Comparison of ENCODE assay signal across 1 cellular context in genomic region chr12:52993558-52993869, GRCh38.
TF ChIP-seq lines count a peak whose summit lies in the region.

No MANE protein-coding gene starts in this region.

TF ChIP-seq in H1, 55 proteins besides CTCF, POLR2A, EP300 and RAD21:
- TF ChIP-seq BACH1 (IDR thresholded peaks at IDR 0.05; ENCODE audit: low read length): no peak
- TF ChIP-seq CREB1 (IDR thresholded peaks at IDR 0.05): no peak
- no peak for TF ChIP-seq CBX5 (IDR thresholded peaks at IDR 0.05; ENCODE audit: low read depth, low read length)
- no peak for TF ChIP-seq CBX8 (IDR thresholded peaks at IDR 0.05; ENCODE audit: borderline replicate concordance, low read depth, low read length)
- no peak for TF ChIP-seq JUND (IDR thresholded peaks at IDR 0.05; ENCODE audit: low read length)
- no peak for TF ChIP-seq KDM1A (IDR thresholded peaks at IDR 0.05; ENCODE audit: borderline replicate concordance, low read length)
- TF ChIP-seq TAF7 (optimal IDR thresholded peaks at IDR 0.05; ENCODE audit: borderline replicate concordance, low read depth, low read length): no peak
- TF ChIP-seq SP1 (IDR thresholded peaks at IDR 0.05; ENCODE audit: low read depth, low read length): no peak
- no peak for TF ChIP-seq KDM4A (IDR thresholded peaks at IDR 0.05; ENCODE audit: low read depth, low read length, severe bottlenecking)
- TF ChIP-seq FOSL1 (IDR thresholded peaks at IDR 0.05; ENCODE audit: insufficient read depth, low read depth, low read length): no peak
- TF ChIP-seq SUZ12 (IDR thresholded peaks at IDR 0.05; ENCODE audit: low read length): no peak
- no peak for TF ChIP-seq RBBP5 (IDR thresholded peaks at IDR 0.05; ENCODE audit: borderline replicate concordance, low read depth, low read length)
- no peak for TF ChIP-seq JUN (IDR thresholded peaks at IDR 0.05; ENCODE audit: low read depth, low read length)
- TF ChIP-seq RFX5 (IDR thresholded peaks at IDR 0.05; ENCODE audit: borderline replicate concordance, low read depth, low read length): no peak
- no peak for TF ChIP-seq GABPA (IDR thresholded peaks at IDR 0.05; ENCODE audit: borderline replicate concordance, insufficient read depth, low read length)
- no peak for TF ChIP-seq TAF1 (IDR thresholded peaks at IDR 0.05; ENCODE audit: low read depth, low read length)
- no peak for TF ChIP-seq HDAC2 (IDR thresholded peaks at IDR 0.05; ENCODE audit: borderline replicate concordance in 1 of 2, low read depth in 2 of 2, low read length in 2 of 2)
